Comparison of ENCODE assay signal across 8 cellular contexts in the genomic region with DNA sequence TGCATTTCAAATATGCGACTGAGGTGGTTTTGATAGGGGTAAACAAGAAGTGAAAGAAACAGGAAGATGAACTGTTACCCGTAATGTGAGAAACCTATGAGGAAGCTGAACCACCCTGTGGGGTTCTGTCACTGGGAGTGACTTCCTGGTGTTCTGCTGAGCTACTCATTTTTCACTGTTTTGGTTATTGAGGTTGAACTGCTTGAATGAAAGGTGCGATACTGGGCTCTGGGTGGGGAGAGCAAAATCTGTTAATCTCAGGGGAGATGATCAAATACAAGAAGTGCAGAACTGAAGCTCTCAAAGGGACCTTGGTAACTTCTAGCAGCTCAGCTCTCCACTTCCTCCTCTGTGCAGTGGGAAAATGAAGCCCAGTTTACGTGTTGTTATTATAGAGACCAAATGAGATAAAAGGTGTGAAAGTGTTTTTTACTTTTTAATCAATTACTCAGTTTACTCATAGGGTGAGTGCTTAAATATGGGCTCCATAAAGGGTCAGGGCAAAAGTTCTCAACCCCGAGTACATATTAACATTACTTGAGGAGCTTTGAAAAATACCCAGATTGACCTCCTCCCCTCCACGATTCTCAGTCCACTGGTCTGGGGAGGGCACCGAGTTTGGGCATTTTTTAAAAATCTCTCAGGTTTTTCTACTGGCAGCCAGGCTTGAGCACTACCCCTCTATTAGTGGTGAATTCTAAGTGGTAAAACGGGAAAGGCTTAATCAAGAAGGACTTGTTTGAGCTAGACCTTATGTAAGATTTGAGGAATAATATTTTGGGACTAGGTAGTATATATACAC.
A peak's percentile ranks its signal among the peaks of the same experiment; 100 is the strongest.
DNase-seq lines count a peak whose midpoint lies in the region; ATAC-seq and TF ChIP-seq lines count a peak whose summit lies in the region.

No MANE protein-coding gene starts in this region.

- peaks cover 76% of the 10 kb centered on the region for H3K4me1 Mint-ChIP-seq in activated CD8-positive, alpha-beta T cell treated with anti-CD3 and anti-CD28 coated beads, Interleukin-2, amount 10 ng/mL, durations not matched to agents 7 days and 5 days (ENCODE audit: low read depth)
- peaks cover 81% of the 10 kb centered on the region for H3K4me1 Mint-ChIP-seq in stimulated activated naive CD8-positive, alpha-beta T cell treated with anti-CD3 and anti-CD28 coated beads, Interleukin-15, amount 100 ng/mL, for 72 hours

- H3K4me3 Mint-ChIP-seq in activated CD8-positive, alpha-beta T cell treated with anti-CD3 and anti-CD28 coated beads, Interleukin-2, amount 10 ng/mL, durations not matched to agents 7 days and 5 days: peak overlapping the region; percentile 80
- peak overlapping the region; percentile 78 to 82 for H3K4me3 Mint-ChIP-seq in stimulated activated naive CD8-positive, alpha-beta T cell treated with anti-CD3 and anti-CD28 coated beads, Interleukin-15, amount 100 ng/mL, for 72 hours

- no peaks in the 10 kb centered on the region for H3K27me3 ChIP-seq in layer of hippocampus (ENCODE audit: control insufficient read depth, insufficient read depth, low read length)

- CTCF ChIA-PET in activated CD8-positive, alpha-beta T cell treated with anti-CD3 and anti-CD28 coated beads, Interleukin-2, amount 10 ng/mL, durations not matched to agents 7 days and 5 days (lab: Charles Lee): interaction anchor here (0.7 to 2.7 kb wide), 18 partner anchors 9 to 144 kb away, joined by 3 to 47 read pairs (median 5); a partner anchor contains a TSS

- peaks cover 5% of the 10 kb centered on the region for H3K9me3 Mint-ChIP-seq in activated CD8-positive, alpha-beta T cell treated with anti-CD3 and anti-CD28 coated beads, Interleukin-2, amount 10 ng/mL, durations not matched to agents 7 days and 5 days (ENCODE audit: insufficient read depth)
- peaks cover 5 to 7% of the 10 kb centered on the region in 2 donors for H3K9me3 Mint-ChIP-seq in stimulated activated naive CD8-positive, alpha-beta T cell treated with anti-CD3 and anti-CD28 coated beads, Interleukin-15, amount 100 ng/mL, for 72 hours

- H3K9me3 ChIP-seq in KOPT-K1 (ENCODE audit: insufficient read depth, low read length, poor library complexity, severe bottlenecking): no peaks in the 10 kb centered on the region

- peak overlapping the region; percentile 87 for H3K27ac Mint-ChIP-seq in activated CD8-positive, alpha-beta T cell treated with anti-CD3 and anti-CD28 coated beads, Interleukin-2, amount 10 ng/mL, durations not matched to agents 7 days and 5 days
- H3K27ac Mint-ChIP-seq in stimulated activated naive CD8-positive, alpha-beta T cell treated with anti-CD3 and anti-CD28 coated beads, Interleukin-15, amount 100 ng/mL, for 72 hours: peak overlapping the region; percentile 84 to 99

- TF ChIP-seq CTCF in GM12864 (IDR thresholded peaks at IDR 0.05; ENCODE audit: low read depth, low read length, missing control alignments): no peak

- no peaks in the 10 kb centered on the region for H3K36me3 ChIP-seq in KOPT-K1 (ENCODE audit: insufficient read depth, low read length)

- peaks cover 12% of the 10 kb centered on the region for H3K36me3 Mint-ChIP-seq in activated CD8-positive, alpha-beta T cell treated with anti-CD3 and anti-CD28 coated beads, Interleukin-2, amount 10 ng/mL, durations not matched to agents 7 days and 5 days (ENCODE audit: low read depth)

- no peaks in the 10 kb centered on the region for H3K27me3 Mint-ChIP-seq in activated CD8-positive, alpha-beta T cell treated with anti-CD3 and anti-CD28 coated beads, Interleukin-2, amount 10 ng/mL, durations not matched to agents 7 days and 5 days (ENCODE audit: low read depth)
- H3K27me3 Mint-ChIP-seq in stimulated activated naive CD8-positive, alpha-beta T cell treated with anti-CD3 and anti-CD28 coated beads, Interleukin-15, amount 100 ng/mL, for 72 hours: no peaks in the 10 kb centered on the region

- peak; percentile 86 for ATAC-seq in GM21619 (IDR thresholded peaks at IDR 0.05; ENCODE audit: unreplicated experiment)
- ATAC-seq in activated CD8-positive, alpha-beta T cell treated with anti-CD3 and anti-CD28 coated beads, Interleukin-2, amount 10 ng/mL, durations not matched to agents 7 days and 5 days: peak; percentile 91
- peak; percentile 94 for ATAC-seq in stimulated activated naive CD8-positive, alpha-beta T cell treated with anti-CD3 and anti-CD28 coated beads, Interleukin-15, amount 100 ng/mL, for 72 hours

- H3K4me3 ChIP-seq in GM12864 (ENCODE audit: low read depth, low read length): no peak overlapping the region

- POLR2A ChIA-PET in activated CD8-positive, alpha-beta T cell treated with anti-CD3 and anti-CD28 coated beads, Interleukin-2, amount 10 ng/mL, durations not matched to agents 7 days and 5 days (lab: Charles Lee): interaction anchor here (0.6 to 2.0 kb wide), 18 partner anchors 9 to 318 kb away, joined by 3 to 21 read pairs (median 4); a partner anchor contains a TSS

- DNase-seq in GM12864 (ENCODE audit: low read depth) (peak; percentile 94), NCI-H2171 treated with DMSO at 0.1 percent for 48 hours (lab: John Stamatoyannopoulos, UW) (no peak), NCI-H146 (lab: John Stamatoyannopoulos, UW) (no peak)
- peak; percentile 86 for DNase-seq in activated CD8-positive, alpha-beta T cell treated with anti-CD3 and anti-CD28 coated beads, Interleukin-2, amount 10 ng/mL, durations not matched to agents 7 days and 5 days
- peak; percentile 62 to 83 for DNase-seq in stimulated activated naive CD8-positive, alpha-beta T cell treated with anti-CD3 and anti-CD28 coated beads, Interleukin-15, amount 100 ng/mL, for 72 hours

- peak overlapping the region; percentile 78 for H3K27ac ChIP-seq in KOPT-K1 (ENCODE audit: low read depth, low read length, poor library complexity, severe bottlenecking)
- H3K27ac ChIP-seq in layer of hippocampus (ENCODE audit: low read depth, low read length): peak overlapping the region; percentile 0

Comparison
In these comparisons a context has a peak if more than half of its experiments do, and no peak if none do; other contexts are left out.
1. DNase-seq: peak in GM12864 (single experiment), activated CD8-positive, alpha-beta T cell treated with anti-CD3 and anti-CD28 coated beads, Interleukin-2, amount 10 ng/mL, durations not matched to agents 7 days and 5 days (single experiment) and stimulated activated naive CD8-positive, alpha-beta T cell treated with anti-CD3 and anti-CD28 coated beads, Interleukin-15, amount 100 ng/mL, for 72 hours (2 of 2); none in NCI-H2171 treated with DMSO at 0.1 percent for 48 hours (single experiment) and NCI-H146 (single experiment).
2. Peak in every context shown above with its lines, with median percentiles within 50 percentile points of each other: ATAC-seq.